Comparison of ENCODE assay signal across 8 cellular contexts in genomic region chr17:44219636-44220210, GRCh38. TPM values are rescaled to one million over a fixed set of nuclear protein-coding genes. Genes with fewer than 3 reads are reported as not detected.
DNase-seq lines count a peak whose midpoint lies in the region; ATAC-seq and TF ChIP-seq lines count a peak whose summit lies in the region.

Gene UBTF (minus strand): TSS chr17:44219675. CDS start chr17:44218229, 1,446 bp downstream.

- peak within 1 kb of the TSS; percentile 87 to 97 (median 96) for H3K27ac ChIP-seq in right lobe of liver

- H3K27me3 Mint-ChIP-seq in activated CD4-positive, alpha-beta T cell treated with anti-CD3 and anti-CD28 coated beads, Interleukin-2, amount 10 ng/mL, durations not matched to agents 7 days and 5 days, result no peaks in the 10 kb centered on the region

- peak; percentile 4 for DNase-seq in GF-D8 (lab: John Stamatoyannopoulos, UW)
- peak; percentile 57 for DNase-seq in NCI-H2196 treated with DMSO at 0.1 percent for 48 hours (lab: John Stamatoyannopoulos, UW; ENCODE audit: unreplicated experiment)
- peak; percentile 67 for DNase-seq in activated CD4-positive, alpha-beta T cell treated with anti-CD3 and anti-CD28 coated beads, Interleukin-2, amount 10 ng/mL, durations not matched to agents 7 days and 5 days
- peak; percentile 88 for DNase-seq in ecto neural progenitor cell (ENCODE audit: low spot score)
- DNase-seq in right lobe of liver, result peak; percentile 73 to 74 (median 73)
- peak; percentile 65 to 74 for DNase-seq in stimulated activated CD4-positive, alpha-beta T cell treated with anti-CD3 and anti-CD28 coated beads, Interleukin-4, amount 100 ng/mL, for 4 hours

- peak within 1 kb of the TSS; percentile 89 for H3K4me3 Mint-ChIP-seq in activated CD4-positive, alpha-beta T cell treated with anti-CD3 and anti-CD28 coated beads, Interleukin-2, amount 10 ng/mL, durations not matched to agents 7 days and 5 days

- POLR2A ChIA-PET in activated CD4-positive, alpha-beta T cell treated with anti-CD3 and anti-CD28 coated beads, Interleukin-2, amount 10 ng/mL, durations not matched to agents 7 days and 5 days (lab: Charles Lee), result interaction anchor here (0.7 to 1.3 kb wide), 2 partner anchors 106 to 165 kb away, joined by 4 to 6 read pairs; no protein-coding TSS in a partner anchor

- WGBS in right lobe of liver (ENCODE audit: insufficient coverage, low coverage, low lambda C conversion rate, missing lambda C conversion rate), result 0% methylated on average over 15 of the region's 68 CpGs

- TF ChIP-seq CTCF in right lobe of liver (IDR thresholded peaks at IDR 0.05), result no peak

- H3K9me3 ChIP-seq in right lobe of liver, result no peaks in the 10 kb centered on the region

- intact Hi-C loops in right lobe of liver (cut with DNase I), result loop anchor here in 1 of 2 donors (10.0 kb wide), 1 partner anchor 135 kb away; no protein-coding TSS in a partner anchor

- H3K9me3 Mint-ChIP-seq in activated CD4-positive, alpha-beta T cell treated with anti-CD3 and anti-CD28 coated beads, Interleukin-2, amount 10 ng/mL, durations not matched to agents 7 days and 5 days, result no peaks in the 10 kb centered on the region

- peaks cover 0 to 33% (median 15%) of the 10 kb centered on the region in 4 donors for H3K4me1 ChIP-seq in right lobe of liver

- CTCF ChIA-PET in activated CD4-positive, alpha-beta T cell treated with anti-CD3 and anti-CD28 coated beads, Interleukin-2, amount 10 ng/mL, durations not matched to agents 7 days and 5 days (lab: Charles Lee), result interaction anchor here (0.8 to 5.2 kb wide), 7 partner anchors 9 to 126 kb away, joined by 3 to 56 read pairs (median 4); partner anchors contain the start of genes GRN and TMUB2

- peak within 1 kb of the TSS; percentile 82 to 97 (median 93) for H3K4me3 ChIP-seq in right lobe of liver

- peaks cover 46% of the 10 kb centered on the region for H3K36me3 Mint-ChIP-seq in activated CD4-positive, alpha-beta T cell treated with anti-CD3 and anti-CD28 coated beads, Interleukin-2, amount 10 ng/mL, durations not matched to agents 7 days and 5 days (ENCODE audit: low read depth)

- no peak for TF ChIP-seq POLR2A in right lobe of liver (IDR thresholded peaks at IDR 0.05)

- H3K4me1 Mint-ChIP-seq in activated CD4-positive, alpha-beta T cell treated with anti-CD3 and anti-CD28 coated beads, Interleukin-2, amount 10 ng/mL, durations not matched to agents 7 days and 5 days, result peaks cover 35% of the 10 kb centered on the region

- ATAC-seq in HG02840 (IDR thresholded peaks at IDR 0.05; ENCODE audit: low FRiP score, unreplicated experiment) (peak; percentile 5), right lobe of liver (peak; percentile 0 to 9 (median 0)), GM21576 (IDR thresholded peaks at IDR 0.05; ENCODE audit: unreplicated experiment) (no peak)

- H3K27ac Mint-ChIP-seq in activated CD4-positive, alpha-beta T cell treated with anti-CD3 and anti-CD28 coated beads, Interleukin-2, amount 10 ng/mL, durations not matched to agents 7 days and 5 days, result peak within 1 kb of the TSS; percentile 97

- H3K36me3 ChIP-seq in right lobe of liver, result peaks cover 8 to 25% (median 15%) of the 10 kb centered on the region in 4 donors

- no peaks in the 10 kb centered on the region for H3K27me3 ChIP-seq in right lobe of liver

RNA-seq across cellular contexts. Expression of gene UBTF, which starts in this region (rescaled TPM):
- 100 to 1,000 TPM; 186 to 195 TPM for total RNA-seq in activated CD4-positive, alpha-beta T cell treated with anti-CD3 and anti-CD28 coated beads, Interleukin-2, amount 10 ng/mL, durations not matched to agents 7 days and 5 days
- 10 to 100 TPM; 22.3 to 35.9 (median 32.0) TPM for total RNA-seq in right lobe of liver

Comparison
In these comparisons a context has a peak if more than half of its experiments do, and no peak if none do; other contexts are left out.
1. RNA of gene UBTF (total RNA-seq): 186 to 195 TPM in activated CD4-positive, alpha-beta T cell treated with anti-CD3 and anti-CD28 coated beads, Interleukin-2, amount 10 ng/mL, durations not matched to agents 7 days and 5 days; 22.3 to 35.9 TPM in right lobe of liver; every median in the first group is over 4 times any median in the second.
2. DNase-seq: peak in every context shown above with its lines; median percentile 88 in ecto neural progenitor cell; 73 in right lobe of liver; 70 in stimulated activated CD4-positive, alpha-beta T cell treated with anti-CD3 and anti-CD28 coated beads, Interleukin-4, amount 100 ng/mL, for 4 hours; 67 in activated CD4-positive, alpha-beta T cell treated with anti-CD3 and anti-CD28 coated beads, Interleukin-2, amount 10 ng/mL, durations not matched to agents 7 days and 5 days; 57 in NCI-H2196 treated with DMSO at 0.1 percent for 48 hours; 4 in GF-D8.